In genomic region chr3:129122697-129123055, GRCh38 we compare ENCODE assay signal across 8 cellular contexts. TPM values are rescaled to one million over a fixed set of nuclear protein-coding genes. Genes with fewer than 3 reads are reported as not detected.
A peak's percentile ranks its signal among the peaks of the same experiment; 100 is the strongest.
DNase-seq lines count a peak whose midpoint lies in the region; ATAC-seq and TF ChIP-seq lines count a peak whose summit lies in the region.

No MANE protein-coding gene starts in this region.

- H3K4me1 Mint-ChIP-seq in IgD-negative memory B cell (peaks cover 30 to 38% (median 38%) of the 10 kb centered on the region in 3 donors), mesothelial cell of epicardium (peaks cover 29% of the 10 kb centered on the region)

- H3K27me3 Mint-ChIP-seq in IgD-negative memory B cell (no peaks in the 10 kb centered on the region), mesothelial cell of epicardium (ENCODE audit: low read depth) (no peaks in the 10 kb centered on the region)

- H3K36me3 Mint-ChIP-seq in IgD-negative memory B cell (no peaks in the 10 kb centered on the region), mesothelial cell of epicardium (peaks cover 17% of the 10 kb centered on the region)

- H3K9me3 Mint-ChIP-seq in IgD-negative memory B cell (no peaks in the 10 kb centered on the region), mesothelial cell of epicardium (no peaks in the 10 kb centered on the region)

- no peaks in the 10 kb centered on the region for H3K9me3 ChIP-seq in WERI-Rb-1 (ENCODE audit: severe bottlenecking)

- H3K27ac Mint-ChIP-seq in IgD-negative memory B cell (peak overlapping the region; percentile 31 to 93 (median 71)), mesothelial cell of epicardium (peak overlapping the region; percentile 86)

- H3K27ac ChIP-seq in caudate nucleus (ENCODE audit: low read depth, low read length) (peak overlapping the region; percentile 89), WERI-Rb-1 (no peak overlapping the region)

- H3K4me3 Mint-ChIP-seq in IgD-negative memory B cell (peak overlapping the region; percentile 73 to 93 (median 90)), mesothelial cell of epicardium (peak overlapping the region; percentile 74)

- no peaks in the 10 kb centered on the region; the same call in 1 of the 2 replicates for H3K36me3 ChIP-seq in WERI-Rb-1

- peak; percentile 58 for DNase-seq in AG08396 (ENCODE audit: low spot score)
- no peak for DNase-seq in caudate nucleus (lab: John Stamatoyannopoulos, UW)
- DNase-seq in mesothelial cell of epicardium (ENCODE audit: low spot score in 2 of 2, unreplicated experiment in 2 of 2): peak in 1 of 2 experiments; percentile 53
- no peak for DNase-seq in WERI-Rb-1

- ATAC-seq in HG03045 (IDR thresholded peaks at IDR 0.05; ENCODE audit: unreplicated experiment): no peak
- ATAC-seq in HG03139 (IDR thresholded peaks at IDR 0.05; ENCODE audit: unreplicated experiment): no peak
- no peak for ATAC-seq in GM19455 (IDR thresholded peaks at IDR 0.05; ENCODE audit: unreplicated experiment)

- no peaks in the 10 kb centered on the region for H3K27me3 ChIP-seq in WERI-Rb-1 (ENCODE audit: insufficient read depth, low read depth, severe bottlenecking)

- TF ChIP-seq CTCF in mesothelial cell of epicardium (IDR thresholded peaks at IDR 0.05; ENCODE audit: unreplicated experiment): no peak
- no peak for TF ChIP-seq CTCF in WERI-Rb-1 (IDR thresholded peaks at IDR 0.05; ENCODE audit: low read depth, low read length)

- no peak overlapping the region for H3K4me3 ChIP-seq in WERI-Rb-1 (ENCODE audit: low read depth, low read length)

RNA-seq across cellular contexts. Expression of gene RAB43, which starts 1.1 kb away (rescaled TPM):
- 3.9 TPM for polyA plus RNA-seq in IgD-negative memory B cell
- 20.8 to 28.1 TPM (median 24.7 TPM) in 3 replicates for total RNA-seq in mesothelial cell of epicardium

RNA-seq across cellular contexts. Expression of gene ISY1, which starts 38.2 kb away (rescaled TPM):
- polyA plus RNA-seq in IgD-negative memory B cell: 71.9 TPM
- 37.5 to 40.3 TPM (median 38.5 TPM) in 3 replicates for total RNA-seq in mesothelial cell of epicardium
